18 cellular contexts compared by ENCODE assay signal in the genomic region with DNA sequence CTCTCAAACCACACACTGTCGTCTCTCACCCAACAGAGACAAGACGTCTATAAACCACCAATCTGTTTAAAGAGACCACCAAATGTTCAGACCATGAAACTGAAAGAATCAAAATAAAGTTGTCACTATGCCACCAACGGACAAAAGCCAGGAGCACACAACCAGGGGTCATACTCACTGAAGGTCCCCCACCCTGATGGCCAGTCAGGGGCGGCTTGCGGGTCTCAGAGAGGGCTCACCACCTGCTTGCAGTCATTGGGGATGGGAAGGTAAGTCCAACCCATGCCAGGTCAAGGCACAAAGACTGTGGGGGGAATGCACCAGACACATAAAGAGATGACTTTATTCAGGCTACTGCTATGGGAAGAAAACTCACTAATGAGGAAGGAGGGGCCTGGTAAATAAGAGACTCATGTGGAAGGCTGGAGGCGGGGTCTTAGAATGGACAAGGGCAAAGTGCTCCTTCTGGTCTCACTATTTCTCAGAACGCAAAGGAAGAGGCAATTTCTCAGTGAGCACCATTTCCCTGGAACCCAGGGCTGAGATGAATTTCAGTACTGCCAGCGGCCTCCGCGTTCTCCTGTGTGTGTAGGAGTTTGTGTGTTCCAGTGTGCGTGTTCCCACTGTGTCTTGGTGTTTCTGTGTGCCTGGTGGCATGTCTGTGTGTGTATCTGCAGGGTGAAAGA. TPM values are rescaled to one million over a fixed set of nuclear protein-coding genes. Genes with fewer than 3 reads are reported as not detected.
DNase-seq lines count a peak whose midpoint lies in the region; ATAC-seq and TF ChIP-seq lines count a peak whose summit lies in the region.
"Had no signal": no experiment of that assay in that cellular context is flagged by ENCODE, and none has a peak within 500 bp of the region (broad histone marks: within the 10 kb centered on the region; RNA-seq: fewer than 3 reads in every experiment).

No MANE protein-coding gene starts in this region.

- H3K9me3 Mint-ChIP-seq in chondrocyte (ENCODE audit: low read depth) (no peaks in the 10 kb centered on the region), endothelial cell (ENCODE audit: unreplicated experiment) (no peaks in the 10 kb centered on the region)

- H3K4me1 ChIP-seq in lower lobe of right lung (peaks cover 26% of the 10 kb centered on the region), aorta (ENCODE audit: control insufficient read depth in 1 of 2, insufficient read depth in 2 of 2, low read length in 2 of 2) (no peaks in the 10 kb centered on the region)

- H3K36me3 ChIP-seq in lower lobe of right lung = peaks cover 6% of the 10 kb centered on the region
- no peaks in the 10 kb centered on the region for H3K36me3 ChIP-seq in aorta (ENCODE audit: control insufficient read depth in 1 of 2, insufficient read depth in 2 of 2, low read length in 1 of 2)
- H3K36me3 ChIP-seq: BE2C had no signal

- peaks cover 20% of the 10 kb centered on the region for H3K4me1 Mint-ChIP-seq in chondrocyte (ENCODE audit: low read depth)
- H3K4me1 Mint-ChIP-seq in endothelial cell (ENCODE audit: unreplicated experiment) = peaks cover 2% of the 10 kb centered on the region

- intact Hi-C loops in lower lobe of right lung (cut with DNase I) (no loop called here), aorta (cut with DNase I) (no loop called here)

- ATAC-seq in lower lobe of right lung (no peak), aorta (ENCODE audit: low FRiP score) (no peak)

- H3K27me3 ChIP-seq in lower lobe of right lung (ENCODE audit: low read depth) (peaks cover 13% of the 10 kb centered on the region), aorta (ENCODE audit: control insufficient read depth in 1 of 2, insufficient read depth in 2 of 2, low read length in 1 of 2) (no peaks in the 10 kb centered on the region)
- H3K27me3 ChIP-seq: BE2C had no signal

- H3K4me3 ChIP-seq in lower lobe of right lung (no peak overlapping the region), aorta (ENCODE audit: low read length in 2 of 2) (no peak overlapping the region)

- DNase-seq in activated effector memory CD4-positive, alpha-beta T cell treated with anti-CD3 and anti-CD28 coated beads, Interleukin-2, amount 50 U/mL, for 16 hours = peak; percentile 8
- DNase-seq in activated effector memory CD4-positive, alpha-beta T cell treated with Interleukin-2 at 50 U/mL for 16 hours = no peak
- DNase-seq in chondrocyte (ENCODE audit: low spot score) (peak; percentile 51), lower lobe of right lung (peak; percentile 15), aorta (peak; percentile 23 to 42), endothelial cell (ENCODE audit: low spot score) (no peak), ureter (ENCODE audit: low spot score) (no peak)
- no peak for DNase-seq in activated CD4-positive, alpha-beta T cell treated with anti-CD3 and anti-CD28 coated beads for 1 hour
- DNase-seq: BE2C; Calu3; CD4-positive, alpha-beta memory T cell; HCEC 1CT; MV-4-11; NCI-H1436; NCI-H2029 treated with DMSO at 0.1 percent for 48 hours; NCI-H510A; NCI-H774 had no signal

- no peak for TF ChIP-seq CTCF in chondrocyte (IDR thresholded peaks at IDR 0.05)
- no peak for TF ChIP-seq CTCF in lower lobe of right lung (IDR thresholded peaks at IDR 0.05)
- no peak for TF ChIP-seq CTCF in endothelial cell (IDR thresholded peaks at IDR 0.05; ENCODE audit: unreplicated experiment)

- H3K27ac ChIP-seq in lower lobe of right lung = no peak overlapping the region
- no peak overlapping the region for H3K27ac ChIP-seq in aorta (ENCODE audit: low read depth in 1 of 2, low read length in 2 of 2)
- H3K27ac ChIP-seq: 22Rv1 had no signal

- H3K27ac Mint-ChIP-seq in chondrocyte (ENCODE audit: unreplicated experiment) (no peak overlapping the region), endothelial cell (ENCODE audit: unreplicated experiment) (no peak overlapping the region)

- no peaks in the 10 kb centered on the region for H3K27me3 Mint-ChIP-seq in chondrocyte (ENCODE audit: low read depth)
- peaks cover 5% of the 10 kb centered on the region for H3K27me3 Mint-ChIP-seq in endothelial cell (ENCODE audit: unreplicated experiment)

- WGBS in aorta, 2 donors = 94% methylated on average over 11 of the region's 11 CpGs

- H3K36me3 Mint-ChIP-seq in chondrocyte (ENCODE audit: low read depth) (peaks cover 7% of the 10 kb centered on the region), endothelial cell (ENCODE audit: low read depth, unreplicated experiment) (peaks cover 4% of the 10 kb centered on the region)
- H3K36me3 Mint-ChIP-seq: CD4-positive, alpha-beta memory T cell had no signal

- H3K4me3 Mint-ChIP-seq in chondrocyte (ENCODE audit: unreplicated experiment) = no peak overlapping the region
- H3K4me3 Mint-ChIP-seq in endothelial cell (ENCODE audit: unreplicated experiment) = no peak overlapping the region
- H3K4me3 Mint-ChIP-seq: CD4-positive, alpha-beta memory T cell had no signal

- H3K9me3 ChIP-seq in lower lobe of right lung = no peaks in the 10 kb centered on the region
- no peaks in the 10 kb centered on the region for H3K9me3 ChIP-seq in aorta (ENCODE audit: control insufficient read depth, low read length)
- H3K9me3 ChIP-seq: BE2C had no signal

RNA-seq across cellular contexts. Expression of a gene that starts 17.3 kb away (rescaled TPM):
- total RNA-seq in chondrocyte (56.5 to 88.8 TPM (median 86.5 TPM) in 3 replicates), lower lobe of right lung (12.6 TPM), aorta (10 to 100 TPM; 34.3 to 35.4 TPM), endothelial cell (ENCODE audit: unreplicated experiment) (8.1 TPM), ureter (11.0 TPM)
- polyA plus RNA-seq in aorta = 10 to 100 TPM in 1 of 2 donors, 1 to 10 TPM in 1; 8.5 to 21.4 TPM

RNA-seq across cellular contexts. Expression of a gene that starts 26.3 kb away (rescaled TPM):
- total RNA-seq in chondrocyte (12.7 to 15.7 TPM (median 13.6 TPM) in 3 replicates), lower lobe of right lung (12.3 TPM), aorta (10 to 100 TPM in 1 of 2 donors, 1 to 10 TPM in 1; 3.8 to 10.3 TPM), endothelial cell (ENCODE audit: unreplicated experiment) (28.8 TPM), ureter (9.0 TPM)
- polyA plus RNA-seq in aorta = 1 to 10 TPM; 2.9 to 4.6 TPM

Comparison
In these comparisons a context has a peak if more than half of its experiments do, and no peak if none do; other contexts are left out.
1. DNase-seq: peak in activated effector memory CD4-positive, alpha-beta T cell treated with anti-CD3 and anti-CD28 coated beads, Interleukin-2, amount 50 U/mL, for 16 hours (single experiment), chondrocyte (single experiment), lower lobe of right lung (single experiment) and aorta (2 of 2); none in activated effector memory CD4-positive, alpha-beta T cell treated with Interleukin-2 at 50 U/mL for 16 hours (single experiment), endothelial cell (single experiment), ureter (single experiment) and activated CD4-positive, alpha-beta T cell treated with anti-CD3 and anti-CD28 coated beads for 1 hour (single experiment).